In genomic region chr2:72810165-72810564, GRCh38 we compare ENCODE assay signal across 40 cellular contexts.
"Had no signal": no experiment of that assay in that cellular context is flagged by ENCODE, and none has a peak within 500 bp of the region (broad histone marks: within the 10 kb centered on the region; RNA-seq: fewer than 3 reads in every experiment).

No MANE protein-coding gene starts in this region.

- H3K4me3 Mint-ChIP-seq: activated naive CD4-positive, alpha-beta T cell treated with anti-CD3 and anti-CD28 coated beads for 36 hours; activated naive CD4-positive, alpha-beta T cell treated with anti-CD3 and anti-CD28 coated beads, Interleukin-2, amount 10 ng/mL, durations not matched to agents 7 days and 5 days; activated naive CD4-positive, alpha-beta T cell treated with anti-CD3 and anti-CD28 coated beads, Interleukin-2, amount 50 U/mL, for 24 hours; activated naive CD8-positive, alpha-beta T cell; activated naive CD8-positive, alpha-beta T cell treated with anti-CD3 and anti-CD28 coated beads for 36 hours; activated naive CD8-positive, alpha-beta T cell treated with anti-CD3 and anti-CD28 coated beads, Interleukin-2, amount 10 ng/mL, durations not matched to agents 7 days and 5 days; activated naive CD8-positive, alpha-beta T cell treated with anti-CD3 and anti-CD28 coated beads, Interleukin-2, amount 50 U/mL, for 24 hours; activated T-cell treated with anti-CD3 and anti-CD28 coated beads, Interleukin-2, amount 50 U/mL, for 24 hours; activated T-cell treated with anti-CD3 and anti-CD28 coated beads, Interleukin-2, amount 50 U/mL, for 4 hours; activated T-cell treated with anti-CD3 and anti-CD28 coated beads, Interleukin-2, amount 50 U/mL, for 72 hours; activated T-helper 1 cell treated with anti-CD3 and anti-CD28 coated beads, Interleukin-12 subunit alpha, Interleukin-12 subunit beta, Interleukin-2, Interleukin-4 antibody, amounts not matched to agents 30 ng/mL and 10 ng/mL and 1 ng/mL, durations not matched to agents 14 hours and 24 hours and 36 hours; activated T-helper 17 cell treated with anti-CD3 and anti-CD28 coated beads, Interleukin-2, amount 50 U/mL, for 72 hours; brain; central memory CD8-positive, alpha-beta T cell had no signal

- DNase-seq: activated effector memory CD4-positive, alpha-beta T cell treated with anti-CD3 and anti-CD28 coated beads, Interleukin-2, amount 50 U/mL, for 16 hours; activated effector memory CD4-positive, alpha-beta T cell treated with Interleukin-2 at 50 U/mL for 16 hours; activated gamma-delta T cell; activated gamma-delta T cell treated with Interleukin-2 at 50 U/mL for 16 hours; activated naive CD4-positive, alpha-beta T cell; activated naive CD4-positive, alpha-beta T cell treated with anti-CD3 and anti-CD28 coated beads for 36 hours; activated naive CD4-positive, alpha-beta T cell treated with anti-CD3 and anti-CD28 coated beads, Interleukin-2, amount 10 ng/mL, durations not matched to agents 7 days and 5 days; activated naive CD4-positive, alpha-beta T cell treated with anti-CD3 and anti-CD28 coated beads, Interleukin-2, amount 50 U/mL, for 16 hours; activated naive CD4-positive, alpha-beta T cell treated with Interleukin-2 at 50 U/mL for 16 hours; activated naive CD8-positive, alpha-beta T cell treated with anti-CD3 and anti-CD28 coated beads for 36 hours; activated naive CD8-positive, alpha-beta T cell treated with anti-CD3 and anti-CD28 coated beads, Interleukin-2, amount 10 ng/mL, durations not matched to agents 7 days and 5 days; activated naive CD8-positive, alpha-beta T cell treated with anti-CD3 and anti-CD28 coated beads, Interleukin-2, amount 50 U/mL, for 24 hours; activated T-cell treated with anti-CD3 and anti-CD28 coated beads, Interleukin-2, amount 50 U/mL, for 1 hour; activated T-cell treated with anti-CD3 and anti-CD28 coated beads, Interleukin-2, amount 50 U/mL, for 24 hours; activated T-cell treated with anti-CD3 and anti-CD28 coated beads, Interleukin-2, amount 50 U/mL, for 4 hours; activated T-cell treated with anti-CD3 and anti-CD28 coated beads, Interleukin-2, amount 50 U/mL, for 48 hours; activated T-cell treated with anti-CD3 and anti-CD28 coated beads, Interleukin-2, amount 50 U/mL, for 72 hours; adrenal gland; amniotic stem cell; amygdala; anterior cingulate cortex; aorta; body of pancreas; brain microvascular endothelial cell; caudate nucleus; central memory CD4-positive, alpha-beta T cell; cerebellar nuclear complex had no signal

- H3K9me3 ChIP-seq: body of pancreas, breast epithelium had no signal

- H3K4me1 ChIP-seq: ascending aorta, body of pancreas, breast epithelium had no signal

- H3K27ac Mint-ChIP-seq: activated naive CD4-positive, alpha-beta T cell treated with anti-CD3 and anti-CD28 coated beads for 36 hours; activated naive CD4-positive, alpha-beta T cell treated with anti-CD3 and anti-CD28 coated beads, Interleukin-2, amount 10 ng/mL, durations not matched to agents 7 days and 5 days; activated naive CD4-positive, alpha-beta T cell treated with anti-CD3 and anti-CD28 coated beads, Interleukin-2, amount 50 U/mL, for 24 hours; activated naive CD4-positive, alpha-beta T cell treated with anti-CD3 and anti-CD28 coated beads, Interleukin-2, amount 50 U/mL, for 72 hours; activated naive CD8-positive, alpha-beta T cell; activated naive CD8-positive, alpha-beta T cell treated with anti-CD3 and anti-CD28 coated beads for 36 hours; activated naive CD8-positive, alpha-beta T cell treated with anti-CD3 and anti-CD28 coated beads, Interleukin-2, amount 10 ng/mL, durations not matched to agents 7 days and 5 days; activated naive CD8-positive, alpha-beta T cell treated with anti-CD3 and anti-CD28 coated beads, Interleukin-2, amount 50 U/mL, for 24 hours; activated T-cell treated with anti-CD3 and anti-CD28 coated beads, Interleukin-2, amount 50 U/mL, for 24 hours; activated T-cell treated with anti-CD3 and anti-CD28 coated beads, Interleukin-2, amount 50 U/mL, for 72 hours; activated T-helper 1 cell treated with anti-CD3 and anti-CD28 coated beads, Interleukin-12 subunit alpha, Interleukin-12 subunit beta, Interleukin-2, Interleukin-4 antibody, amounts not matched to agents 30 ng/mL and 10 ng/mL and 1 ng/mL, durations not matched to agents 14 hours and 24 hours and 36 hours; activated T-helper 17 cell treated with anti-CD3 and anti-CD28 coated beads, Interleukin-2, amount 50 U/mL, for 72 hours; activated T-helper 2 cell treated with anti-CD3 and anti-CD28 coated beads, Interferon-gamma antibody, Interleukin-2, Interleukin-4, amounts not matched to agents 10 μg/mL and 5 μg/mL and 100 μg/mL, durations not matched to agents 14 hours and 24 hours and 36 hours; brain had no signal

- H3K27ac ChIP-seq: adrenal gland, ascending aorta, body of pancreas, brain microvascular endothelial cell, breast epithelium, cardiac muscle cell had no signal

- H3K27me3 ChIP-seq: adrenal gland, ascending aorta, body of pancreas, brain microvascular endothelial cell, breast epithelium, cardiac muscle cell had no signal

- FAIRE-seq: astrocyte, bronchial epithelial cell had no signal

- H3K36me3 ChIP-seq: adrenal gland, brain microvascular endothelial cell, breast epithelium, cardiac muscle cell had no signal

- H3K4me1 Mint-ChIP-seq: brain had no signal

- H3K4me3 ChIP-seq: adrenal gland, ascending aorta, body of pancreas, breast epithelium, cardiac muscle cell had no signal

- ATAC-seq: activated naive CD4-positive, alpha-beta T cell treated with anti-CD3 and anti-CD28 coated beads, Interleukin-2, amount 50 U/mL, for 72 hours; activated naive CD8-positive, alpha-beta T cell treated with anti-CD3 and anti-CD28 coated beads, Interleukin-2, amount 50 U/mL, for 24 hours; activated T-cell treated with anti-CD3 and anti-CD28 coated beads, Interleukin-2, amount 50 U/mL, for 4 hours; activated T-cell treated with anti-CD3 and anti-CD28 coated beads, Interleukin-2, amount 50 U/mL, for 72 hours; activated T-helper 17 cell treated with anti-CD3 and anti-CD28 coated beads, Interleukin-2, amount 50 U/mL, for 72 hours; body of pancreas had no signal

- H3K27me3 Mint-ChIP-seq: activated naive CD4-positive, alpha-beta T cell treated with anti-CD3 and anti-CD28 coated beads, Interleukin-2, amount 10 ng/mL, durations not matched to agents 7 days and 5 days; activated naive CD4-positive, alpha-beta T cell treated with anti-CD3 and anti-CD28 coated beads, Interleukin-2, amount 50 U/mL, for 24 hours; activated naive CD8-positive, alpha-beta T cell; activated naive CD8-positive, alpha-beta T cell treated with anti-CD3 and anti-CD28 coated beads for 36 hours; activated naive CD8-positive, alpha-beta T cell treated with anti-CD3 and anti-CD28 coated beads, Interleukin-2, amount 10 ng/mL, durations not matched to agents 7 days and 5 days; activated naive CD8-positive, alpha-beta T cell treated with anti-CD3 and anti-CD28 coated beads, Interleukin-2, amount 50 U/mL, for 24 hours; activated T-cell treated with anti-CD3 and anti-CD28 coated beads, Interleukin-2, amount 50 U/mL, for 24 hours; activated T-helper 17 cell treated with anti-CD3 and anti-CD28 coated beads, Interleukin-2, amount 50 U/mL, for 72 hours; brain; central memory CD8-positive, alpha-beta T cell had no signal
